24 cellular contexts compared by ENCODE assay signal in the genomic region with DNA sequence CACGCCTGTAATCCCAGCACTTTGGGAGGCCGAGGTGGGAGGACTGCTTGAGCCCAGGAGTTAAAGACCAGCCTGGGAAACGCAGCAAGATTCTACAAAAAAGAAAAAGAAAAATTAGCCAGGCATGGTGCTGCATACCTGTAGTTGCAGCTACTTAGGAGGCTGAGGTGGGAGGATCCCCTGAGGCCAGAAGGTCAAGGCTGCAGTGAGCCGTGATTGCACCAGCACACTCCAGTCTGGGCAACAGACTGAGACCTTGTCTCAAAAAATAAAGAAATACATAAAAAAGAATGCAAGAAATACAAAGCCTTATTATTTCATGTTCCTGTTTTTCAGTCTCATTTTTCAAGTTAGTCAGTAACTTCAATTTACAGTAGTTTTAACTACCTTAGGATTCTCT.
"Had no signal": no experiment of that assay in that cellular context is flagged by ENCODE, and none has a peak within 500 bp of the region (broad histone marks: within the 10 kb centered on the region; RNA-seq: fewer than 3 reads in every experiment).

No MANE protein-coding gene starts in this region.

- H3K27me3 ChIP-seq: MG63, Peyer's patch had no signal

- H3K9me3 ChIP-seq: MG63, Peyer's patch, SJCRH30 had no signal

- H2AFZ ChIP-seq: PC-9 had no signal

- ATAC-seq: Right ventricle myocardium inferior, SK-N-SH treated with all-trans-retinoic acid at 6 μM for 48 hours had no signal

- H3K4me3 ChIP-seq: MG63, PC-9, Peyer's patch, SJCRH30 had no signal

- H3K27ac ChIP-seq: PC-9, Peyer's patch, SJCRH30 had no signal

- H3K4me2 ChIP-seq: PC-9 had no signal

- H3K36me3 ChIP-seq: MG63, Peyer's patch, SJCRH30 had no signal

- DNase-seq: IMR-90; Karpas-422; KG1; MG63; NCI-H1092; NCI-H1436; NCI-H187; NCI-H2029; NCI-H2081 treated with DMSO at 0.1 percent for 48 hours; NCI-H2171; NCI-H226; NCI-H446; NCI-H510A; NCI-H524 treated with DMSO at 0.1 percent for 48 hours; NCI-H69; NCI-H774; NK-92 treated with Interleukin-12 subunit alpha and Interleukin-12 subunit beta, amount 100 ng/mL, for 24 hours; OCI-M1; PC-9; Peyer's patch; SHP77 treated with DMSO at 0.1 percent for 48 hours; SJCRH30 had no signal

- H3K4me1 ChIP-seq: Peyer's patch had no signal
